ENCODE assay signal across 26 cellular contexts in genomic region chr12:121705514-121705913, GRCh38. TPM values are rescaled to one million over a fixed set of nuclear protein-coding genes. Genes with fewer than 3 reads are reported as not detected.
DNase-seq lines count a peak whose midpoint lies in the region; ATAC-seq, FAIRE-seq and TF ChIP-seq lines count a peak whose summit lies in the region.
"Had no signal": no experiment of that assay in that cellular context is flagged by ENCODE, and none has a peak within 500 bp of the region (broad histone marks: within the 10 kb centered on the region; RNA-seq: fewer than 3 reads in every experiment).

No MANE protein-coding gene starts in this region.

- in situ Hi-C loops in K562 (cut with MboI) = no loop called here

- no peak for FAIRE-seq in K562 (lab: Jason Lieb, UNC)
- FAIRE-seq: A204.1, GM12878, GM12892, GM18507 had no signal

- H3K9me3 Mint-ChIP-seq in neural crest cell = no peaks in the 10 kb centered on the region

- no peak for DNase-seq in K562 (ENCODE audit: extremely low read depth in 1 of 4, low spot score in 3 of 4)
- DNase-seq in neural crest cell (ENCODE audit: low read depth, low spot score) = no peak
- DNase-seq in HK-2 (ENCODE audit: unreplicated experiment) = no peak
- no peak for DNase-seq in OCI-M1 (lab: John Stamatoyannopoulos, UW)
- DNase-seq: 8988T; ACHN; BE2C; C1 segment of cervical spinal cord; CD4-positive, alpha-beta memory T cell; CD4-positive, CD25-positive, alpha-beta regulatory T cell; CD8-positive, alpha-beta memory T cell; COR-L47; DMS 273 treated with DMSO at 0.1 percent for 48 hours; DMS153; DMS53; DMS79; DND-41; EL; GDM1 had no signal

- TF ChIP-seq EP300 in K562 (IDR thresholded peaks at IDR 0.05; ENCODE audit: low read length) = no peak

- no peak overlapping the region for H3K9ac ChIP-seq in K562 (ENCODE audit: insufficient read depth in 1 of 2, low read depth in 2 of 2, low read length in 2 of 2)
- H3K9ac ChIP-seq: BLaER1 had no signal

- no peak overlapping the region for H3K4me3 ChIP-seq in K562
- H3K4me3 ChIP-seq: BLaER1, GM12878 had no signal

- no peak overlapping the region for H2AFZ ChIP-seq in K562 (ENCODE audit: low read depth, low read length)

- peaks cover 10% of the 10 kb centered on the region for H3K27me3 Mint-ChIP-seq in neural crest cell (ENCODE audit: low read depth)

- H3K4me2 ChIP-seq in K562 (ENCODE audit: insufficient read depth, low read length) = no peak overlapping the region
- H3K4me2 ChIP-seq: BLaER1 had no signal

- peak overlapping the region; percentile 1 for H3K4me3 Mint-ChIP-seq in neural crest cell
- H3K4me3 Mint-ChIP-seq: CD14-positive monocyte; CD4-positive, alpha-beta memory T cell; CD8-positive, alpha-beta memory T cell had no signal

- H3K9me1 ChIP-seq in K562 (ENCODE audit: control insufficient read depth, insufficient read depth, low read length) = no peaks in the 10 kb centered on the region

- ATAC-seq in K562 (no peak), GM21526 (IDR thresholded peaks at IDR 0.05; ENCODE audit: low FRiP score, unreplicated experiment) (no peak)
- ATAC-seq: GM12878 had no signal

- H3K36me3 Mint-ChIP-seq in neural crest cell (ENCODE audit: low read depth) = no peaks in the 10 kb centered on the region
- H3K36me3 Mint-ChIP-seq: CD14-positive monocyte; CD4-positive, alpha-beta memory T cell; CD4-positive, CD25-positive, alpha-beta regulatory T cell; CD8-positive, alpha-beta memory T cell had no signal

- POLR2A ChIA-PET in K562 (lab: Yijun Ruan, JAX) = interaction anchor here (0.7 kb wide), 1 partner anchor 41 kb away, joined by 5 read pairs; no protein-coding TSS in a partner anchor

- TF ChIP-seq POLR2A in K562 (conservative IDR thresholded peaks at IDR 0.05) = no peak

- no peak overlapping the region for H3K27ac ChIP-seq in K562 (ENCODE audit: extremely low read depth, low read depth, low read length)
- H3K27ac ChIP-seq: BLaER1 had no signal

- TF ChIP-seq RAD21 in K562 (CRISPR knock-in tag; conservative IDR thresholded peaks at IDR 0.05 in 1 of 2, IDR thresholded peaks at IDR 0.05 in 1 of 2) = no peak

- intact Hi-C loops in K562 (cut with micrococcal nuclease) = no loop called here

- CTCF ChIA-PET in K562 (lab: Yijun Ruan, JAX; ENCODE audit: low intra/inter-chr PET ratio) = interaction anchor here (0.5 kb wide), 1 partner anchor 9 kb away, joined by 3 read pairs; no protein-coding TSS in a partner anchor

- no peaks in the 10 kb centered on the region for H4K20me1 ChIP-seq in K562 (replicated peaks; ENCODE audit: control insufficient read depth, insufficient read depth, low read length)
- H4K20me1 ChIP-seq: BLaER1 had no signal

- H3K4me1 ChIP-seq in K562 (replicated peaks in 1 of 2; ENCODE audit: control insufficient read depth in 2 of 2, insufficient read depth in 2 of 2, low read length in 2 of 2) = no peaks in the 10 kb centered on the region
- H3K4me1 ChIP-seq: BE2C had no signal

- H3K9me3 ChIP-seq in K562 (replicated peaks; ENCODE audit: control insufficient read depth, insufficient read depth, low read depth, low read length) = no peaks in the 10 kb centered on the region
- H3K9me3 ChIP-seq: BE2C had no signal

- TF ChIP-seq CTCF in K562 (IDR thresholded peaks at IDR 0.05 in 2 of 3, conservative IDR thresholded peaks at IDR 0.05 in 1 of 3; ENCODE audit: insufficient read depth in 2 of 3, low read depth in 1 of 3, low read length in 3 of 3) = no peak
- no peak for TF ChIP-seq CTCF in neural crest cell (conservative IDR thresholded peaks at IDR 0.05)

- no peaks in the 10 kb centered on the region for H3K4me1 Mint-ChIP-seq in neural crest cell
- H3K4me1 Mint-ChIP-seq: CD8-positive, alpha-beta memory T cell had no signal

- H3K27ac Mint-ChIP-seq in neural crest cell (ENCODE audit: unreplicated experiment) = no peak overlapping the region
- H3K27ac Mint-ChIP-seq: CD14-positive monocyte; CD4-positive, alpha-beta memory T cell; CD4-positive, CD25-positive, alpha-beta regulatory T cell had no signal

- no peaks in the 10 kb centered on the region for H3K36me3 ChIP-seq in K562 (ENCODE audit: control insufficient read depth, insufficient read depth, low read length)
- H3K36me3 ChIP-seq: BE2C, BLaER1 had no signal

- BruUV-seq in K562 (replicated peaks; lab: Mats Ljungman, UMichigan) = no TSS peak

- no peaks in the 10 kb centered on the region for H3K79me2 ChIP-seq in K562 (ENCODE audit: control insufficient read depth, insufficient read depth, low read length)

- H3K27me3 ChIP-seq in K562 (ENCODE audit: control insufficient read depth in 2 of 2, insufficient read depth in 2 of 2, low read length in 2 of 2) = no peaks in the 10 kb centered on the region
- H3K27me3 ChIP-seq: BE2C, BLaER1 had no signal

TF ChIP-seq in K562, 482 proteins besides CTCF, POLR2A, EP300 and RAD21:
- TF ChIP-seq ZNF512 (tag; IDR thresholded peaks at IDR 0.05) (peak; percentile 44; the same call in 1 of the 2 replicates), ZNF436 (CRISPR knock-in tag; IDR thresholded peaks at IDR 0.05) (no peak), NKRF (IDR thresholded peaks at IDR 0.05; ENCODE audit: borderline replicate concordance) (peak; percentile 15; the same call in 1 of the 2 replicates)
TF ChIP-seq in K562: peak in this region for 2.

RNA-seq across cellular contexts. Expression of gene TMEM120B, which starts 7.0 kb away (rescaled TPM):
- 35.7 and 82.7 TPM in 2 replicates for total RNA-seq in K562 (2011; cell fraction: chromatin; rRNA removed; ENCODE audit: low replicate concordance)
- 44.5 and 46.5 TPM in 2 replicates for total RNA-seq in K562 (2011; cell fraction: nucleolus; rRNA removed)
- total RNA-seq in K562 (2011; cell fraction: nucleoplasm; rRNA removed) = 44.1 and 47.5 TPM in 2 replicates
- 9.0 and 11.2 TPM in 2 replicates for total RNA-seq in K562 (2014; rRNA removed)
- 4.7 and 7.4 TPM in 2 replicates for total RNA-seq in K562 (2014; rRNA removed; fragmentation: Illumina TruSeq; extraction: Trizol)
- 6.5 and 7.0 TPM in 2 replicates for total RNA-seq in K562 (2015; rRNA removed; fragmentation: Illumina TruSeq; extraction: Trizol)
- 17.0 and 18.6 TPM in 2 replicates for total RNA-seq in K562 (2021)
- polyA plus RNA-seq in K562 (2011; rRNA removed) = 7.2 and 11.4 TPM in 2 replicates
- polyA plus RNA-seq in K562 (2011; cell fraction: cytosol; rRNA removed) = 10.3 and 15.3 TPM in 2 replicates
- polyA plus RNA-seq in K562 (2011; cell fraction: nucleus; rRNA removed) = 28.6 and 45.5 TPM in 2 replicates
- 6.7 and 14.1 TPM in 2 replicates for polyA plus RNA-seq in K562 (2012)
- polyA plus RNA-seq in K562 (2014; fragmentation: Illumina TruSeq; extraction: Trizol) = 10.1 and 11.4 TPM in 2 replicates
- polyA plus RNA-seq in K562 (2014; fragmentation: Nextera tagmentation; extraction: Ambion mirVana) = 1 to 10 TPM; 1.7 to 3.8 TPM
- polyA plus RNA-seq in K562 (2014; rRNA removed) = 12.2 and 18.5 TPM in 2 replicates
- 13.6 and 16.5 TPM in 2 replicates for polyA minus RNA-seq in K562 (2011; rRNA and poly(A)+ RNA removed)
- 7.0 and 11.8 TPM in 2 replicates for polyA minus RNA-seq in K562 (2011; cell fraction: cytosol; rRNA and poly(A)+ RNA removed)
- polyA minus RNA-seq in K562 (2011; cell fraction: nucleus; rRNA and poly(A)+ RNA removed) = 8.1 and 13.1 TPM in 2 replicates
- total RNA-seq in neural crest cell = 14.1 and 14.6 TPM in 2 replicates

RNA-seq across cellular contexts. Expression of gene MORN3, which starts 36.1 kb away (rescaled TPM):
- total RNA-seq in K562 (2011; cell fraction: chromatin; rRNA removed; ENCODE audit: low replicate concordance) = 0.14 and 0.25 TPM in 2 replicates
- total RNA-seq in K562 (2011; cell fraction: nucleolus; rRNA removed) = 0.17 TPM in 1 of 2 replicates, not detected in the other
- 0.31 TPM in 1 of 2 replicates, not detected in the other for total RNA-seq in K562 (2011; cell fraction: nucleoplasm; rRNA removed)
- total RNA-seq in K562 (2014; rRNA removed) (0.09 and 0.12 TPM in 2 replicates), K562 (2014; rRNA removed; fragmentation: Illumina TruSeq; extraction: Trizol) (0.22 and 0.26 TPM in 2 replicates), K562 (2015; rRNA removed; fragmentation: Illumina TruSeq; extraction: Trizol) (0.11 TPM in 2 replicates), K562 (2021) (0.22 TPM in 2 replicates), neural crest cell (0.57 and 0.63 TPM in 2 replicates)
- polyA plus RNA-seq in K562 (2011; rRNA removed) (0.20 and 0.28 TPM in 2 replicates), K562 (2014; fragmentation: Illumina TruSeq; extraction: Trizol) (0.19 and 0.32 TPM in 2 replicates), K562 (2014; fragmentation: Nextera tagmentation; extraction: Ambion mirVana) (under 1 TPM; 0.25 to 0.27 TPM), K562 (2014; rRNA removed) (0.12 and 0.15 TPM in 2 replicates)
- polyA plus RNA-seq in K562 (2011; cell fraction: cytosol; rRNA removed) = 0.32 and 0.39 TPM in 2 replicates
- 0.07 and 0.29 TPM in 2 replicates for polyA plus RNA-seq in K562 (2011; cell fraction: nucleus; rRNA removed)
- 0.18 and 0.25 TPM in 2 replicates for polyA plus RNA-seq in K562 (2012)
- 0.11 TPM in 1 of 2 replicates, not detected in the other for polyA minus RNA-seq in K562 (2011; rRNA and poly(A)+ RNA removed)
- not detected in 2 replicates for polyA minus RNA-seq in K562 (2011; cell fraction: cytosol; rRNA and poly(A)+ RNA removed)
- not detected in 2 replicates for polyA minus RNA-seq in K562 (2011; cell fraction: nucleus; rRNA and poly(A)+ RNA removed)
- polyA plus RNA-seq: CD14-positive monocyte had no signal
